12 cellular contexts compared by ENCODE assay signal in the genomic region with DNA sequence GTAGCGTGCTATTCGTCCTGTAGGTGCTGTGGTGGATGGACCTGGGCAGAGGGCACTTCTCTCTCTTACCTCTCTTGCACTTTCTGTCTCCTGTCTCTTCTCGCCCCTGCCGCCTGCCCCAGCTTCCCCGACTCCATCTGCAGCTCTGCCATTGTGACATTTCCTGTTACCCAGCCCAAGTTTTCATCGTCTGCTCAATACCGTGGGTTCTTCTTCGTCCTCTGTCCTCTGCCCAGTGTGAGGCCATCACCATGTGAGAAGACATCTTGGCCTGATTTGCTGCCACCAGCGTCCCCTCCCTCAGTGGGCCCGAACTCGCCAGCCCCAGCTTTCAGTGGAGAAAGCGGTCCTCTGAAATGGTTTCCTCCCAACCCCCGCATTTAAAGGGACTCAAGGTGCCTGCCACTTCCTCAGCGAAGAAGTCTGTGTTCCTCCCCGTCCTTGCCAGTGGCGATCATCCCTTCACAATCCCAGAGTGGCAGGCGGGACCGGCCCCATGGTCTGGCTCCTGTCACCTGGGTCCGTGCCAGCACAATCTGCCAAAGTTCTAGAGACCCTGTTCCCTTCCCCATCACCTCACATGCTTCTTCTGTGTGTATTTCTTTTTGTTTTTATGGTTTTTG. TPM values are rescaled to one million over a fixed set of nuclear protein-coding genes. Genes with fewer than 3 reads are reported as not detected.
DNase-seq lines count a peak whose midpoint lies in the region; ATAC-seq, FAIRE-seq and TF ChIP-seq lines count a peak whose summit lies in the region.
"Had no signal": no experiment of that assay in that cellular context is flagged by ENCODE, and none has a peak within 500 bp of the region (broad histone marks: within the 10 kb centered on the region; RNA-seq: fewer than 3 reads in every experiment).

No MANE protein-coding gene starts in this region.

- no peak overlapping the region for H3K27ac ChIP-seq in OCI-LY3 (ENCODE audit: low read length)
- peak overlapping the region; percentile 58 for H3K27ac ChIP-seq in effector memory CD4-positive, alpha-beta T cell (ENCODE audit: insufficient read depth, low read length, poor library complexity, severe bottlenecking)
- H3K27ac ChIP-seq in spleen, result peak overlapping the region; percentile 16 to 83 (median 64)
- H3K27ac ChIP-seq: SJSA1 had no signal

- no peaks in the 10 kb centered on the region for H3K79me2 ChIP-seq in OCI-LY3 (ENCODE audit: low read length)

- intact Hi-C loops in spleen (cut with DNase I; ENCODE audit: low total_unique reads), result no loop called here

- FAIRE-seq in HTR-8/SVneo (lab: Jason Lieb, UNC), result no peak
- FAIRE-seq: GM12891 had no signal

- H3K4me2 ChIP-seq in OCI-LY3 (ENCODE audit: low read length), result peak overlapping the region; percentile 40
- H3K4me2 ChIP-seq: smooth muscle cell had no signal

- no peaks in the 10 kb centered on the region for H4K20me1 ChIP-seq in OCI-LY3 (ENCODE audit: insufficient read depth, low read length)

- TF ChIP-seq CTCF in OCI-LY3 (IDR thresholded peaks at IDR 0.05; ENCODE audit: low read depth, low read length) (no peak), spleen (IDR thresholded peaks at IDR 0.05 in 8 of 11, conservative IDR thresholded peaks at IDR 0.05 in 3 of 11) (no peak)

- peaks cover 6% of the 10 kb centered on the region; the same call in 1 of the 2 replicates for H3K27me3 ChIP-seq in OCI-LY3 (ENCODE audit: low read depth, low read length)
- H3K27me3 ChIP-seq in effector memory CD4-positive, alpha-beta T cell (replicated peaks; ENCODE audit: control insufficient read depth, insufficient read depth, low read length, poor library complexity, severe bottlenecking), result no peaks in the 10 kb centered on the region
- no peaks in the 10 kb centered on the region for H3K27me3 ChIP-seq in spleen (replicated peaks in 1 of 7)
- H3K27me3 ChIP-seq: adrenal gland, SJSA1 had no signal

- H3K4me3 ChIP-seq in OCI-LY3 (ENCODE audit: low read length), result no peak overlapping the region
- H3K4me3 ChIP-seq in effector memory CD4-positive, alpha-beta T cell (ENCODE audit: insufficient read depth, low read depth, low read length, poor library complexity, severe bottlenecking), result peak overlapping the region; percentile 50
- peak overlapping the region in 3 of 8 donors; percentile 2 to 49 (median 12) for H3K4me3 ChIP-seq in spleen
- H3K4me3 ChIP-seq: adrenal gland, SJSA1, smooth muscle cell had no signal

- no peaks in the 10 kb centered on the region for H3K9me3 ChIP-seq in OCI-LY3 (ENCODE audit: insufficient read depth, low read length)
- H3K9me3 ChIP-seq in effector memory CD4-positive, alpha-beta T cell (ENCODE audit: control insufficient read depth, low read length), result no peaks in the 10 kb centered on the region
- H3K9me3 ChIP-seq in spleen, result no peaks in the 10 kb centered on the region
- H3K9me3 ChIP-seq: adrenal gland, SJSA1 had no signal

- H3K36me3 ChIP-seq in OCI-LY3 (replicated peaks; ENCODE audit: low read depth, low read length), result peaks cover 5% of the 10 kb centered on the region
- peaks cover 7% of the 10 kb centered on the region for H3K36me3 ChIP-seq in effector memory CD4-positive, alpha-beta T cell (ENCODE audit: control insufficient read depth, insufficient read depth, low read length)
- H3K36me3 ChIP-seq in spleen, result peaks cover 0 to 64% (median 14%) of the 10 kb centered on the region in 6 donors

- H3K4me1 ChIP-seq in OCI-LY3 (ENCODE audit: low read length) (peaks cover 22% of the 10 kb centered on the region), spleen (peaks cover 19 to 57% (median 40%) of the 10 kb centered on the region in 6 donors)
- peaks cover 21% of the 10 kb centered on the region for H3K4me1 ChIP-seq in effector memory CD4-positive, alpha-beta T cell (ENCODE audit: control insufficient read depth, insufficient read depth, low read length, poor library complexity, severe bottlenecking)

- no peak for TF ChIP-seq POLR2A in spleen (IDR thresholded peaks at IDR 0.05)

- no peak overlapping the region for H2AFZ ChIP-seq in OCI-LY3 (ENCODE audit: low read depth, low read length)

- DNase-seq in effector memory CD4-positive, alpha-beta T cell, result no peak
- DNase-seq in spleen (no peak), HTR-8/SVneo (ENCODE audit: insufficient read length, low spot score) (no peak), iPS-NIHi7 (ENCODE audit: extremely low spot score) (no peak)
- no peak for DNase-seq in activated CD8-positive, alpha-beta memory T cell treated with anti-CD3 and anti-CD28 coated beads, Interleukin-2, amount 50 U/mL, for 48 hours

- H3K9ac ChIP-seq in OCI-LY3 (ENCODE audit: low read length), result no peak overlapping the region

- ATAC-seq in GM21529 (IDR thresholded peaks at IDR 0.05; ENCODE audit: unreplicated experiment) (peak; percentile 20), GM19397 (IDR thresholded peaks at IDR 0.05; ENCODE audit: unreplicated experiment) (no peak)

- 27 to 38% (median 32%) methylated on average over 19 of the region's 19 CpGs for WGBS in spleen, 5 donors

RNA-seq across cellular contexts. Expression of gene TGOLN2, which starts 18.0 kb away (rescaled TPM):
- total RNA-seq in spleen, result 100 to 1,000 TPM; 127 to 199 (median 156) TPM
- 10 to 100 TPM; 14.8 to 29.6 (median 16.9) TPM for polyA plus RNA-seq in spleen

RNA-seq across cellular contexts. Expression of gene RETSAT, which starts 44.5 kb away (rescaled TPM):
- total RNA-seq in spleen, result 10 to 100 TPM; 18.7 to 35.7 (median 28.3) TPM
- 10 to 100 TPM in 1 of 3 donors, 1 to 10 TPM in 2; 6.3 to 10.0 (median 6.4) TPM for polyA plus RNA-seq in spleen

RNA-seq across cellular contexts. Expression of gene ELMOD3, which starts 44.8 kb away (rescaled TPM):
- 10 to 100 TPM; 21.0 to 38.0 (median 24.5) TPM for total RNA-seq in spleen
- polyA plus RNA-seq in spleen, result 10 to 100 TPM; 14.4 to 28.0 (median 23.9) TPM
